Comparison of ENCODE assay signal across 28 cellular contexts in the genomic region with DNA sequence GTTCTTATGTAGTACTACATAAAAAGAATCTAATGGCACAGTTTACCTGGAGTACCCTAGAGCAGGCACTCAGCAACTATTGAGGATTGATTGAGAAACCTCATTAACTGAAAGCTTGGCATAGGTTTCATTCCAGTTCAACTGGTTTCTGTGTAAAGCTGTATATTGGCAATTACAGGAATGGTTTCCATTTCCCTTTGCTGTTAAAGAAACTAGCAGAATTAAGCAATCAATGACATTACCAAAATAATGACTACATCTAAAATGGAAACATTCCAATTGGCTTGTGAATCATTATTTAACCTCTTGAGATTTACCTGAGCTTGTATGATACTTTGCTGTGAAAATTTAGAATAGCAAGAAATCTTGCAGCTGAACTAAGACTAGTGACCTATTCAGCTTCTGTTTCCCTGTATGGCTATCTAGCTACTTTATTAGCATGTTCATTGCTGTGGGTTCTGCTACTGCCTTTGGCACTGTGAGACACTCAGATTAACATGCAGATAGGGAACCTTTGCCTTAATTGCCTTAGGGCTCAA. TPM values are rescaled to one million over a fixed set of nuclear protein-coding genes. Genes with fewer than 3 reads are reported as not detected.
A peak's percentile ranks its signal among the peaks of the same experiment; 100 is the strongest.
DNase-seq lines count a peak whose midpoint lies in the region; ATAC-seq and TF ChIP-seq lines count a peak whose summit lies in the region.
"Had no signal": no experiment of that assay in that cellular context is flagged by ENCODE, and none has a peak within 500 bp of the region (broad histone marks: within the 10 kb centered on the region; RNA-seq: fewer than 3 reads in every experiment).

No MANE protein-coding gene starts in this region.

- no peaks in the 10 kb centered on the region for H3K36me3 ChIP-seq in left lung
- H3K36me3 ChIP-seq: colonic mucosa, esophagus squamous epithelium, gastroesophageal sphincter, SJSA1, suprapubic skin had no signal

- H3K27me3 ChIP-seq in left lung: no peaks in the 10 kb centered on the region
- H3K27me3 ChIP-seq: colonic mucosa, esophagus squamous epithelium, gastroesophageal sphincter, suprapubic skin had no signal

- DNase-seq in DMS53 (lab: John Stamatoyannopoulos, UW) (peak; percentile 14), LNCaP clone FGC (ENCODE audit: low read depth) (peak; percentile 64), left lung (no peak), HCEC 1CT (no peak), NCI-H1417 treated with DMSO at 0.1 percent for 48 hours (lab: John Stamatoyannopoulos, UW) (no peak)
- DNase-seq: activated CD4-positive, alpha-beta T cell treated with anti-CD3 and anti-CD28 coated beads for 4 hours; activated T-cell treated with anti-CD3 and anti-CD28 coated beads, Interleukin-2, amount 50 U/mL, for 24 hours; colonic mucosa; effector memory CD4-positive, alpha-beta T cell; esophagus squamous epithelium; hippocampal formation; immature natural killer cell; left ventricle myocardium superior; mucosa of descending colon; NCI-H146; NCI-H226; right cardiac atrium; stimulated activated CD4-positive, alpha-beta T cell treated with anti-CD3 and anti-CD28 coated beads, Interleukin-4, amount 100 ng/mL, for 24 hours; stimulated activated naive B cell treated with anti-CD40 and anti-IgM and Interleukin-4, amounts not matched to agents 10 μg/mL and 1 μg/mL and 100 μg/mL, for 72 hours had no signal

- TF ChIP-seq CTCF in LNCaP clone FGC (IDR thresholded peaks at IDR 0.05; ENCODE audit: control insufficient read depth, extremely low read depth, insufficient read depth): no peak
- TF ChIP-seq CTCF in VCaP (conservative IDR thresholded peaks at IDR 0.05): no peak
- TF ChIP-seq CTCF in left lung (IDR thresholded peaks at IDR 0.05): no peak

- H3K27ac ChIP-seq in VCaP: peak overlapping the region; percentile 87
- peak overlapping the region; percentile 15 to 34 for H3K27ac ChIP-seq in left lung
- H3K27ac ChIP-seq: C4-2B, colonic mucosa, esophagus squamous epithelium, gastroesophageal sphincter, SJSA1, suprapubic skin had no signal

- ATAC-seq in left lung (peak; percentile 91), GM21529 (IDR thresholded peaks at IDR 0.05; ENCODE audit: unreplicated experiment) (no peak), HG03432 (IDR thresholded peaks at IDR 0.05; ENCODE audit: unreplicated experiment) (no peak)
- ATAC-seq: gastroesophageal sphincter; left ventricle myocardium superior; mucosa of descending colon; right cardiac atrium; stimulated activated naive B cell treated with anti-CD40 and anti-IgM and Interleukin-4, amounts not matched to agents 10 μg/mL and 1 μg/mL and 100 μg/mL, for 72 hours had no signal

- H3K4me1 ChIP-seq in left lung: no peaks in the 10 kb centered on the region
- H3K4me1 ChIP-seq: colonic mucosa, gastroesophageal sphincter, SJSA1 had no signal

- H3K9me3 ChIP-seq in left lung: no peaks in the 10 kb centered on the region
- H3K9me3 ChIP-seq: colonic mucosa, esophagus squamous epithelium, gastroesophageal sphincter, mucosa of descending colon, SJSA1, suprapubic skin had no signal

- intact Hi-C loops in left lung (cut with DNase I): no loop called here

- H3K4me3 ChIP-seq in LNCaP clone FGC (ENCODE audit: low read depth, low read length) (no peak overlapping the region), left lung (no peak overlapping the region)
- H3K4me3 ChIP-seq: colonic mucosa, esophagus squamous epithelium, gastroesophageal sphincter, mucosa of descending colon, SJSA1, suprapubic skin had no signal

RNA-seq across cellular contexts. Expression of gene CADPS2, which starts 33.5 kb away (rescaled TPM):
- 10 to 100 TPM; 34.2 to 57.5 TPM for total RNA-seq in left lung
- total RNA-seq: activated CD8-positive, alpha-beta memory T cell treated with anti-CD3 and anti-CD28 coated beads for 36 hours; T-helper 1 cell treated with Interleukin-12 subunit alpha and Interleukin-12 subunit beta and Interleukin-4 antibody, amounts not matched to agents 30 ng/mL and 1 ng/mL, for 36 hours had no signal

Comparison
In these comparisons a context has a peak if more than half of its experiments do, and no peak if none do; other contexts are left out.
1. DNase-seq: peak in DMS53 (single experiment) and LNCaP clone FGC (single experiment); none in left lung (0 of 2), HCEC 1CT (single experiment) and NCI-H1417 treated with DMSO at 0.1 percent for 48 hours (single experiment).